26 cellular contexts compared by ENCODE assay signal in the genomic region with DNA sequence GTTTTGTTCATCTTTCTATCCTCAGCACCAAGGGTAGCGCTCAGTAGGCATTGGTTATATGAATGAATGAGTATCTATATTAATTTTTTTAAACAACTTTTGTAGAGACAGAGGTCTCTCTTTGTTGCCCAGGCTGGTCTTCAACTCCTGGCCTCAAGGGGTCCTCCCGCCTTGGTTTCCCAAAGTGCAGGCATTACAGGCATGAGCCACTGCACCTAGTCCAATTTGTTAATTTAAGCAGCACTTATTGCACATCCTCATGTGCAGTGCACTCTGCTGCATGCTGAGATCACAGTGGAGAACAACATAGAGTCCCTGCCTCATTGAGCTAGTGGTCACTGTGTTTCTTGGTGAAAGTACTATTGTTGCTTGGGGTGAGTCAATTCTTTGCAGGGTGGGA.
DNase-seq lines count a peak whose midpoint lies in the region; ATAC-seq and TF ChIP-seq lines count a peak whose summit lies in the region.
"Had no signal": no experiment of that assay in that cellular context is flagged by ENCODE, and none has a peak within 500 bp of the region (broad histone marks: within the 10 kb centered on the region; RNA-seq: fewer than 3 reads in every experiment).

No MANE protein-coding gene starts in this region.

- TF ChIP-seq EP300 in Ishikawa (IDR thresholded peaks at IDR 0.05; ENCODE audit: borderline replicate concordance), result no peak

- TF ChIP-seq CTCF in coronary artery (IDR thresholded peaks at IDR 0.05) (no peak), type B pancreatic cell (conservative IDR thresholded peaks at IDR 0.05) (no peak), GM13976 (IDR thresholded peaks at IDR 0.05; ENCODE audit: borderline replicate concordance, control extremely low read depth, extremely low read depth, insufficient read depth, missing control alignments) (no peak)

- no peak for ATAC-seq in HG03025 (IDR thresholded peaks at IDR 0.05; ENCODE audit: low FRiP score, unreplicated experiment)
- ATAC-seq: GM12878, K562 had no signal

- no peak overlapping the region for H3K27ac Mint-ChIP-seq in type B pancreatic cell
- H3K27ac Mint-ChIP-seq: CD4-positive, alpha-beta memory T cell; HFFc6 had no signal

- peak overlapping the region in 1 of 2 donors; percentile 12 for H3K27ac ChIP-seq in coronary artery
- H3K27ac ChIP-seq: HL-60 had no signal

- no peak for TF ChIP-seq RAD21 in Ishikawa (IDR thresholded peaks at IDR 0.05; ENCODE audit: low read depth)

- in situ Hi-C loops in GM13976 (cut with MboI; ENCODE audit: low sequenced_read_pairs, unreplicated experiment), result loop anchor here (25.0 kb wide), 1 partner anchor 532 kb away; no protein-coding TSS in a partner anchor

- H3K36me3 Mint-ChIP-seq in type B pancreatic cell, result no peaks in the 10 kb centered on the region
- H3K36me3 Mint-ChIP-seq: CD4-positive, alpha-beta memory T cell had no signal

- H3K4me1 Mint-ChIP-seq in type B pancreatic cell (ENCODE audit: unreplicated experiment), result peaks cover 19% of the 10 kb centered on the region
- H3K4me1 Mint-ChIP-seq: CD4-positive, alpha-beta memory T cell had no signal

- no peak overlapping the region for H3K4me3 Mint-ChIP-seq in type B pancreatic cell
- H3K4me3 Mint-ChIP-seq: CD4-positive, alpha-beta memory T cell; HFFc6 had no signal

- no peaks in the 10 kb centered on the region for H3K27me3 Mint-ChIP-seq in type B pancreatic cell
- H3K27me3 Mint-ChIP-seq: CD4-positive, alpha-beta memory T cell had no signal

- DNase-seq in coronary artery (ENCODE audit: low spot score) (peak; percentile 50), islet precursor cell (peak; percentile 19), type B pancreatic cell (ENCODE audit: extremely low spot score, unreplicated experiment) (peak; percentile 22), GM13976 (ENCODE audit: low spot score) (no peak), cerebellar cortex (ENCODE audit: low spot score) (no peak)
- DNase-seq in activated CD4-positive, alpha-beta T cell treated with anti-CD3 and anti-CD28 coated beads, Interleukin-2, amount 50 U/mL, for 1 hour, result no peak
- DNase-seq: CD4-positive, alpha-beta memory T cell; COR-L47; DMS79; EL; GDM1; H9; HFFc6; MV-4-11; NCI-H1105; NCI-H1436 treated with DMSO at 0.1 percent for 48 hours; NCI-H187 treated with DMSO at 0.1 percent for 48 hours; NCI-H2171 treated with DMSO at 0.1 percent for 48 hours; NCI-H345; NCI-H524 treated with DMSO at 0.1 percent for 48 hours; RPMI8226 had no signal

- no peak overlapping the region for H3K4me3 ChIP-seq in coronary artery
- H3K4me3 ChIP-seq: GM12878, K562 had no signal

- peaks cover 4% of the 10 kb centered on the region for H3K9me3 Mint-ChIP-seq in type B pancreatic cell
- H3K9me3 Mint-ChIP-seq: HFFc6 had no signal

TF ChIP-seq in Ishikawa, 13 proteins besides CTCF, POLR2A, EP300 and RAD21:
- TF ChIP-seq, protein P1, sequence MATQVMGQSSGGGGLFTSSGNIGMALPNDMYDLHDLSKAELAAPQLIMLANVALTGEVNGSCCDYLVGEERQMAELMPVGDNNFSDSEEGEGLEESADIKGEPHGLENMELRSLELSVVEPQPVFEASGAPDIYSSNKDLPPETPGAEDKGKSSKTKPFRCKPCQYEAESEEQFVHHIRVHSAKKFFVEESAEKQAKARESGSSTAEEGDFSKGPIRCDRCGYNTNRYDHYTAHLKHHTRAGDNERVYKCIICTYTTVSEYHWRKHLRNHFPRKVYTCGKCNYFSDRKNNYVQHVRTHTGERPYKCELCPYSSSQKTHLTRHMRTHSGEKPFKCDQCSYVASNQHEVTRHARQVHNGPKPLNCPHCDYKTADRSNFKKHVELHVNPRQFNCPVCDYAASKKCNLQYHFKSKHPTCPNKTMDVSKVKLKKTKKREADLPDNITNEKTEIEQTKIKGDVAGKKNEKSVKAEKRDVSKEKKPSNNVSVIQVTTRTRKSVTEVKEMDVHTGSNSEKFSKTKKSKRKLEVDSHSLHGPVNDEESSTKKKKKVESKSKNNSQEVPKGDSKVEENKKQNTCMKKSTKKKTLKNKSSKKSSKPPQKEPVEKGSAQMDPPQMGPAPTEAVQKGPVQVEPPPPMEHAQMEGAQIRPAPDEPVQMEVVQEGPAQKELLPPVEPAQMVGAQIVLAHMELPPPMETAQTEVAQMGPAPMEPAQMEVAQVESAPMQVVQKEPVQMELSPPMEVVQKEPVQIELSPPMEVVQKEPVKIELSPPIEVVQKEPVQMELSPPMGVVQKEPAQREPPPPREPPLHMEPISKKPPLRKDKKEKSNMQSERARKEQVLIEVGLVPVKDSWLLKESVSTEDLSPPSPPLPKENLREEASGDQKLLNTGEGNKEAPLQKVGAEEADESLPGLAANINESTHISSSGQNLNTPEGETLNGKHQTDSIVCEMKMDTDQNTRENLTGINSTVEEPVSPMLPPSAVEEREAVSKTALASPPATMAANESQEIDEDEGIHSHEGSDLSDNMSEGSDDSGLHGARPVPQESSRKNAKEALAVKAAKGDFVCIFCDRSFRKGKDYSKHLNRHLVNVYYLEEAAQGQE (IDR thresholded peaks at IDR 0.05; ENCODE audit: low read depth), result peak; percentile 34; the same call in 1 of the 2 replicates
- TF ChIP-seq CEBPB (IDR thresholded peaks at IDR 0.05), result no peak

Comparison
In these comparisons a context has a peak if more than half of its experiments do, and no peak if none do; other contexts are left out.
1. DNase-seq: peak in coronary artery (single experiment), islet precursor cell (single experiment) and type B pancreatic cell (single experiment); none in GM13976 (single experiment), cerebellar cortex (single experiment) and activated CD4-positive, alpha-beta T cell treated with anti-CD3 and anti-CD28 coated beads, Interleukin-2, amount 50 U/mL, for 1 hour (single experiment).